18 cellular contexts compared by ENCODE assay signal in the genomic region with DNA sequence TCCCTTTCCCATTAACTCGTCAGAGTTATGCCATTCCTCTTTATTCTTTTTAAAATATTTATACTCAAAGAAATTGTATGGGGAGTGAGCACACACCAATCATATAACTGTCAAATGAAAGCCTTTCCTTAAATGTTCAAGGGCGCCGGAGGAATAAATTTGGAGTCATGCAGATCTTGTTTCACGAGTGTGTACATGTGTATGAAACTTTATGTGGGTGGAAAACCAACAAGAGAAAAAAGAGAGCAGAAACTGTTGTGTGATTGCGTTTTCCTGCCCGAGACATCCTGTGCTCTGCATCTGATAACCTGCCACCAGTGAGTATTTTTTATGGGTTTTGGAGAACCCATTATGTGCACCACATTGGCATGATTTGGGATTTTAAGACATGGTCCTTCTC.
A peak's percentile ranks its signal among the peaks of the same experiment; 100 is the strongest.
DNase-seq lines count a peak whose midpoint lies in the region; ATAC-seq, FAIRE-seq and TF ChIP-seq lines count a peak whose summit lies in the region.
"Had no signal": no experiment of that assay in that cellular context is flagged by ENCODE, and none has a peak within 500 bp of the region (broad histone marks: within the 10 kb centered on the region; RNA-seq: fewer than 3 reads in every experiment).

No MANE protein-coding gene starts in this region.

- H3K36me3 Mint-ChIP-seq in type B pancreatic cell = no peaks in the 10 kb centered on the region

- 18% methylated on average over 6 of the region's 6 CpGs for WGBS in K562 (ENCODE audit: insufficient coverage, low coverage, missing lambda C conversion rate)

- no peaks in the 10 kb centered on the region for H3K9me3 ChIP-seq in RWPE2 (ENCODE audit: severe bottlenecking)
- H3K9me3 ChIP-seq in K562 (replicated peaks; ENCODE audit: control insufficient read depth, insufficient read depth, low read depth, low read length) = 0 out of 2 replicates have a peak, but pooled peaks cover 3% of the 10 kb centered on the region
- peaks cover 8% of the 10 kb centered on the region for H3K9me3 ChIP-seq in keratinocyte (ENCODE audit: control insufficient read depth, low read depth, low read length)
- peaks cover 10 to 11% of the 10 kb centered on the region in 2 donors for H3K9me3 ChIP-seq in breast epithelium
- H3K9me3 ChIP-seq: A549, BE2C had no signal

- FAIRE-seq in K562 (lab: Jason Lieb, UNC) = peak; percentile 35
- FAIRE-seq in keratinocyte (lab: Jason Lieb, UNC) = peak; percentile 17
- FAIRE-seq: A549, D721Med, G401.6, GM12891, GM19239 had no signal

- H3K79me2 ChIP-seq in K562 (ENCODE audit: control insufficient read depth, insufficient read depth, low read length) = no peaks in the 10 kb centered on the region
- H3K79me2 ChIP-seq in keratinocyte (ENCODE audit: control insufficient read depth, insufficient read depth, low read length) = no peaks in the 10 kb centered on the region

- CTCF ChIA-PET in K562 (lab: Yijun Ruan, JAX; ENCODE audit: low intra/inter-chr PET ratio) = no interaction called here

- H3K27me3 Mint-ChIP-seq in type B pancreatic cell = no peaks in the 10 kb centered on the region

- H2AFZ ChIP-seq in K562 (ENCODE audit: low read depth, low read length) (no peak overlapping the region), keratinocyte (ENCODE audit: control insufficient read depth, low read length) (no peak overlapping the region)

- no peak for TF ChIP-seq RAD21 in K562 (CRISPR knock-in tag; conservative IDR thresholded peaks at IDR 0.05 in 1 of 2, IDR thresholded peaks at IDR 0.05 in 1 of 2)

- no peak for TF ChIP-seq CTCF in RWPE2 (IDR thresholded peaks at IDR 0.05; ENCODE audit: poor library complexity, severe bottlenecking)
- no peak for TF ChIP-seq CTCF in K562 (IDR thresholded peaks at IDR 0.05 in 2 of 3, conservative IDR thresholded peaks at IDR 0.05 in 1 of 3; ENCODE audit: insufficient read depth in 2 of 3, low read depth in 1 of 3, low read length in 3 of 3)
- TF ChIP-seq CTCF in keratinocyte (optimal IDR thresholded peaks at IDR 0.05 in 1 of 3, IDR thresholded peaks at IDR 0.05 in 1 of 3, conservative IDR thresholded peaks at IDR 0.05 in 1 of 3; ENCODE audit: extremely low read depth in 1 of 3, insufficient read depth in 2 of 3, low read length in 3 of 3) = no peak
- TF ChIP-seq CTCF in type B pancreatic cell (conservative IDR thresholded peaks at IDR 0.05) = no peak
- no peak for TF ChIP-seq CTCF in breast epithelium (IDR thresholded peaks at IDR 0.05)

- peaks cover 14% of the 10 kb centered on the region for H3K4me1 Mint-ChIP-seq in type B pancreatic cell (ENCODE audit: unreplicated experiment)

- H3K9me3 Mint-ChIP-seq in type B pancreatic cell = no peaks in the 10 kb centered on the region

- peaks cover 17% of the 10 kb centered on the region for H3K4me1 ChIP-seq in RWPE2 (ENCODE audit: insufficient read depth, poor library complexity, severe bottlenecking)
- peaks cover 5 to 11% of the 10 kb centered on the region in 2 experiments; a peak in 3 of 5 replicates for H3K4me1 ChIP-seq in K562 (replicated peaks in 1 of 2; ENCODE audit: control insufficient read depth in 2 of 2, insufficient read depth in 2 of 2, low read length in 2 of 2)
- H3K4me1 ChIP-seq in keratinocyte (ENCODE audit: control insufficient read depth, extremely low read depth, insufficient read depth, low read length) = peaks cover 26% of the 10 kb centered on the region
- no peaks in the 10 kb centered on the region for H3K4me1 ChIP-seq in breast epithelium
- H3K4me1 ChIP-seq: A549, BE2C had no signal

- H3K27ac ChIP-seq in RWPE2 (ENCODE audit: poor library complexity, severe bottlenecking) = peak overlapping the region; percentile 61
- no peak overlapping the region for H3K27ac ChIP-seq in K562 (ENCODE audit: extremely low read depth, low read depth, low read length)
- H3K27ac ChIP-seq in keratinocyte (ENCODE audit: control insufficient read depth, insufficient read depth, low read length) = peak overlapping the region; percentile 64
- no peak overlapping the region for H3K27ac ChIP-seq in breast epithelium
- H3K27ac ChIP-seq: A549, C4-2B had no signal

- H4K20me1 ChIP-seq in K562 (replicated peaks; ENCODE audit: control insufficient read depth, insufficient read depth, low read length) (no peaks in the 10 kb centered on the region), keratinocyte (ENCODE audit: control insufficient read depth, extremely low read depth, insufficient read depth, low read length) (no peaks in the 10 kb centered on the region)

- no peaks in the 10 kb centered on the region for H3K9me1 ChIP-seq in K562 (ENCODE audit: control insufficient read depth, insufficient read depth, low read length)
- H3K9me1 ChIP-seq in keratinocyte (ENCODE audit: control insufficient read depth, extremely low read depth, insufficient read depth, low read length) = no peaks in the 10 kb centered on the region

- H3K36me3 ChIP-seq in RWPE2 (ENCODE audit: low read depth) = no peaks in the 10 kb centered on the region
- no peaks in the 10 kb centered on the region for H3K36me3 ChIP-seq in K562 (ENCODE audit: control insufficient read depth, insufficient read depth, low read length)
- H3K36me3 ChIP-seq in keratinocyte (ENCODE audit: control insufficient read depth in 2 of 2, extremely low read depth in 1 of 2, insufficient read depth in 2 of 2, low read length in 2 of 2) = no peaks in the 10 kb centered on the region
- no peaks in the 10 kb centered on the region for H3K36me3 ChIP-seq in breast epithelium
- H3K36me3 ChIP-seq: BE2C had no signal

- in situ Hi-C loops in K562 (cut with MboI) = no loop called here

- dilution Hi-C loops in keratinocyte (cut with MboI; ENCODE audit: extremely low pct_ligation_motif_present, low sequenced_read_pairs) = no loop called here

- H3K4me2 ChIP-seq in K562 (ENCODE audit: insufficient read depth, low read length) (peak overlapping the region; percentile 59; the same call in 1 of the 2 replicates), keratinocyte (ENCODE audit: control insufficient read depth, extremely low read depth, insufficient read depth, low read depth, low read length) (peak overlapping the region; percentile 83)
- H3K4me2 ChIP-seq: A549 had no signal

- H3K27me3 ChIP-seq in RWPE2 (ENCODE audit: insufficient read depth, poor library complexity, severe bottlenecking) (no peaks in the 10 kb centered on the region), K562 (ENCODE audit: control insufficient read depth in 2 of 2, insufficient read depth in 2 of 2, low read length in 2 of 2) (peaks cover 0 to 35% of the 10 kb centered on the region in 2 experiments; a peak in 3 of 5 replicates), keratinocyte (ENCODE audit: control insufficient read depth, extremely low read depth, insufficient read depth, low read length) (no peaks in the 10 kb centered on the region), breast epithelium (no peaks in the 10 kb centered on the region)
- H3K27me3 ChIP-seq: BE2C had no signal

- DNase-seq in RWPE2 (ENCODE audit: low spot score) (no peak), K562 (ENCODE audit: extremely low read depth in 1 of 4, low spot score in 3 of 4) (no peak), keratinocyte (ENCODE audit: low read depth, low spot score) (no peak), type B pancreatic cell (ENCODE audit: extremely low spot score, unreplicated experiment) (no peak), breast epithelium (ENCODE audit: low spot score in 2 of 2) (no peak), nucleus accumbens (lab: John Stamatoyannopoulos, UW) (no peak)
- DNase-seq: BE2C; CD4-positive, alpha-beta memory T cell; DMS153; EL; HCEC 1CT had no signal

- ATAC-seq in RWPE2 (ENCODE audit: low read depth) = no peak
- no peak for ATAC-seq in K562
- no peak for ATAC-seq in GM19467 (IDR thresholded peaks at IDR 0.05; ENCODE audit: unreplicated experiment)
- ATAC-seq: A549 had no signal

- intact Hi-C loops in K562 (cut with micrococcal nuclease) (no loop called here), breast epithelium (cut with DNase I; ENCODE audit: low total_unique reads) (no loop called here)

- H3K4me3 ChIP-seq in RWPE2 (ENCODE audit: severe bottlenecking) (no peak overlapping the region), K562 (no peak overlapping the region), keratinocyte (ENCODE audit: control insufficient read depth in 2 of 3, extremely low read depth in 1 of 3, insufficient read depth in 2 of 3, low read depth in 1 of 3, low read length in 3 of 3) (no peak overlapping the region), breast epithelium (no peak overlapping the region)
- H3K4me3 ChIP-seq: A549 had no signal

- TF ChIP-seq POLR2A in K562 (conservative IDR thresholded peaks at IDR 0.05) = no peak
- TF ChIP-seq POLR2A in breast epithelium (IDR thresholded peaks at IDR 0.05) = no peak

- no peak overlapping the region for H3K4me3 Mint-ChIP-seq in type B pancreatic cell

- H3K9ac ChIP-seq in K562 (ENCODE audit: insufficient read depth in 1 of 2, low read depth in 2 of 2, low read length in 2 of 2) (no peak overlapping the region), keratinocyte (ENCODE audit: control insufficient read depth, extremely low read depth, insufficient read depth, low read length) (no peak overlapping the region)

- no peak for TF ChIP-seq EP300 in K562 (IDR thresholded peaks at IDR 0.05; ENCODE audit: low read length)

- BruUV-seq in K562 (replicated peaks; lab: Mats Ljungman, UMichigan) = no TSS peak

- POLR2A ChIA-PET in K562 (lab: Yijun Ruan, JAX) = no interaction called here

- H3K27ac Mint-ChIP-seq in type B pancreatic cell = peak overlapping the region; percentile 2

TF ChIP-seq in K562, 482 proteins besides CTCF, POLR2A, EP300 and RAD21 (continues in another document):
- no peak for TF ChIP-seq ZBTB34 (CRISPR knock-in tag; IDR thresholded peaks at IDR 0.05)
- TF ChIP-seq NCOA6 (IDR thresholded peaks at IDR 0.05) = no peak

Comparison
In these comparisons a context has a peak if more than half of its experiments do, and no peak if none do; other contexts are left out.
1. H3K27ac ChIP-seq: peak in RWPE2 (single experiment) and keratinocyte (single experiment); none in K562 (single experiment) and breast epithelium (0 of 2).